In the genomic region with DNA sequence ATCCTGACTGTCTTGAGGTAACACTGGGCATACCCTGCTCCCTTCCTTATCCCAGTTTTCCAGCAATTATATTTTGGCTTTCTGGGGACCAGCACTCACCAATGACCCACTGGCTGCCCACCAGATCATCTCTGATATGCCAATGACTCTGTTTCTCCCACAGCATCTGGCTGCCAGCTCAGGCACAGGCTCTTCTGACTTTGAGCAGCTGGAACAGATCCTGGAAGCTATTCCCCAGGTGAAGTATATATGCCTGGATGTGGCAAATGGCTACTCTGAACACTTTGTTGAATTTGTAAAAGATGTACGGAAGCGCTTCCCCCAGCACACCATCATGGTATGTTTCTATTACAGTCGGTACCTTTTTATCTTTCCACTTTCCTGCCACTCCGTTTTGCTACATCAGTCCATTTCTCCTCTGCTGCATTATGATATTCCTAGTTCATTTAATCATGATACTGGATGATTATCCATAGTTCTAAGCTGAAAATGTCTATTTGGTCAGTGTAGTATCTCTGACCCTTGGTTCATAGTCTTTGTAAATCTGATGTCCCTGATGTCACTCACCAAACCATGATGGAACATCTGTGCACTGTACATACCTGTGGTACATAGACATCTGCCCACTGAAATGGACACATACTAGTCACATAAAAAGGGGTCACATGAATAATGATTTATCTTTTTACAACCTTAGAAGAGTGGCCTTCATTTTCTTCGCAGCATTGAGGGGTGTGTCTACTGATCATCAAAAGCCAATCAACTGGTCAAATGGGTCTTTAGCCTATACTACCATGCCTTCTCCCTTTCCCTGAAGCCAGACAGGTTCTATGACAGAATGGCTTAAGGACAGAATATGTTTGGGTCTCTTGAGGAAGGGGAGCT, we compare ENCODE assay signal across 16 cellular contexts. TPM values are rescaled to one million over a fixed set of nuclear protein-coding genes. Genes with fewer than 3 reads are reported as not detected.
DNase-seq lines count a peak whose midpoint lies in the region; ATAC-seq and TF ChIP-seq lines count a peak whose summit lies in the region.
"Had no signal": no experiment of that assay in that cellular context is flagged by ENCODE, and none has a peak within 500 bp of the region (broad histone marks: within the 10 kb centered on the region; RNA-seq: fewer than 3 reads in every experiment).

No MANE protein-coding gene starts in this region.

- H3K79me2 ChIP-seq in Loucy (ENCODE audit: insufficient read depth, low read length) (peaks cover 74% of the 10 kb centered on the region), neural progenitor cell (ENCODE audit: low read depth) (peaks cover 38% of the 10 kb centered on the region)

- H3K9me3 Mint-ChIP-seq in activated naive CD8-positive, alpha-beta T cell treated with anti-CD3 and anti-CD28 coated beads, Interleukin-2, amount 50 U/mL, for 24 hours, result no peaks in the 10 kb centered on the region
- H3K9me3 Mint-ChIP-seq in neural progenitor cell, result no peaks in the 10 kb centered on the region

- H3K9me3 ChIP-seq in Loucy (ENCODE audit: insufficient read depth, low read depth, low read length) (no peaks in the 10 kb centered on the region), neural progenitor cell (ENCODE audit: low read depth) (no peaks in the 10 kb centered on the region)
- H3K9me3 ChIP-seq: BE2C, mucosa of descending colon had no signal

- peaks cover 49% of the 10 kb centered on the region; the same call in 1 of the 2 replicates for H3K36me3 ChIP-seq in Loucy (ENCODE audit: insufficient read depth, low read length)
- H3K36me3 ChIP-seq in neural progenitor cell, result no peaks in the 10 kb centered on the region

- H3K27ac Mint-ChIP-seq in activated naive CD8-positive, alpha-beta T cell treated with anti-CD3 and anti-CD28 coated beads, Interleukin-2, amount 50 U/mL, for 24 hours, result peak overlapping the region; percentile 67
- no peak overlapping the region for H3K27ac Mint-ChIP-seq in neural progenitor cell

- H3K9me2 ChIP-seq in Loucy (replicated peaks; ENCODE audit: low read depth, low read length), result no peaks in the 10 kb centered on the region

- H3K4me2 ChIP-seq in Loucy (ENCODE audit: low read depth, low read length, poor library complexity, severe bottlenecking), result peak overlapping the region; percentile 98
- H3K4me2 ChIP-seq in neural progenitor cell, result no peak overlapping the region

- H3F3A ChIP-seq in Loucy (ENCODE audit: low read depth) (no peaks in the 10 kb centered on the region), neural progenitor cell (ENCODE audit: low read depth) (peaks cover 16% of the 10 kb centered on the region)

- H3K27ac ChIP-seq in neural progenitor cell, result no peak overlapping the region

- H3K4me1 ChIP-seq in Loucy (ENCODE audit: insufficient read depth, low read length, poor library complexity, severe bottlenecking) (peaks cover 56% of the 10 kb centered on the region), neural progenitor cell (peaks cover 11% of the 10 kb centered on the region)

- no peak for DNase-seq in activated naive CD8-positive, alpha-beta T cell treated with anti-CD3 and anti-CD28 coated beads, Interleukin-2, amount 50 U/mL, for 24 hours
- no peak for DNase-seq in neural progenitor cell (ENCODE audit: low spot score)
- no peak for DNase-seq in MV-4-11 (lab: John Stamatoyannopoulos, UW)
- DNase-seq: activated effector memory CD4-positive, alpha-beta T cell treated with Interleukin-2 at 50 U/mL for 16 hours; BE2C; DMS79 treated with DMSO at 0.1 percent for 48 hours; GOT3; hippocampal formation; NCI-H2029; NCI-H510A; SHP77 treated with DMSO at 0.1 percent for 48 hours; T-helper 9 cell had no signal

- H3K36me3 Mint-ChIP-seq in activated naive CD8-positive, alpha-beta T cell treated with anti-CD3 and anti-CD28 coated beads, Interleukin-2, amount 50 U/mL, for 24 hours (ENCODE audit: low read depth), result peaks cover 48% of the 10 kb centered on the region
- H3K36me3 Mint-ChIP-seq in neural progenitor cell, result peaks cover 21% of the 10 kb centered on the region

- no peak overlapping the region for H3K4me3 Mint-ChIP-seq in activated naive CD8-positive, alpha-beta T cell treated with anti-CD3 and anti-CD28 coated beads, Interleukin-2, amount 50 U/mL, for 24 hours
- peak overlapping the region; percentile 51 for H3K4me3 Mint-ChIP-seq in neural progenitor cell

- TF ChIP-seq CTCF in Loucy (conservative IDR thresholded peaks at IDR 0.05; ENCODE audit: low read length) (no peak), neural progenitor cell (IDR thresholded peaks at IDR 0.05) (no peak)

- no peak for ATAC-seq in activated naive CD8-positive, alpha-beta T cell treated with anti-CD3 and anti-CD28 coated beads, Interleukin-2, amount 50 U/mL, for 24 hours
- no peak for ATAC-seq in HG03457 (IDR thresholded peaks at IDR 0.05; ENCODE audit: unreplicated experiment)
- ATAC-seq in HG03159 (IDR thresholded peaks at IDR 0.05; ENCODE audit: unreplicated experiment), result no peak
- ATAC-seq: mucosa of descending colon had no signal

- H3K9ac ChIP-seq in Loucy (ENCODE audit: low read depth, low read length, poor library complexity, severe bottlenecking) (peak overlapping the region; percentile 89), neural progenitor cell (no peak overlapping the region)

- peaks cover 64% of the 10 kb centered on the region for H3K4me1 Mint-ChIP-seq in activated naive CD8-positive, alpha-beta T cell treated with anti-CD3 and anti-CD28 coated beads, Interleukin-2, amount 50 U/mL, for 24 hours
- peaks cover 29% of the 10 kb centered on the region for H3K4me1 Mint-ChIP-seq in neural progenitor cell

- H3K27me3 Mint-ChIP-seq in activated naive CD8-positive, alpha-beta T cell treated with anti-CD3 and anti-CD28 coated beads, Interleukin-2, amount 50 U/mL, for 24 hours, result no peaks in the 10 kb centered on the region
- H3K27me3 Mint-ChIP-seq in neural progenitor cell (ENCODE audit: insufficient read depth, low read depth), result no peaks in the 10 kb centered on the region

- H3K27me3 ChIP-seq in Loucy (ENCODE audit: insufficient read depth, low read length, poor library complexity, severe bottlenecking), result no peaks in the 10 kb centered on the region
- H3K27me3 ChIP-seq in neural progenitor cell, result no peaks in the 10 kb centered on the region
- H3K27me3 ChIP-seq: BE2C had no signal

- H3K4me3 ChIP-seq in Loucy (ENCODE audit: low read length, poor library complexity, severe bottlenecking) (no peak overlapping the region), neural progenitor cell (no peak overlapping the region)
- H3K4me3 ChIP-seq: mucosa of descending colon had no signal

- no peak overlapping the region for H2AFZ ChIP-seq in Loucy (ENCODE audit: low read length)
- H2AFZ ChIP-seq in neural progenitor cell (replicated peaks), result no peak overlapping the region

- peaks cover 10% of the 10 kb centered on the region for H4K20me1 ChIP-seq in Loucy (ENCODE audit: insufficient read depth, low read length, poor library complexity, severe bottlenecking)
- peaks cover 6% of the 10 kb centered on the region for H4K20me1 ChIP-seq in neural progenitor cell (ENCODE audit: low read depth)

RNA-seq across cellular contexts. Expression of a gene that starts 3.3 kb away (rescaled TPM):
- 98.4 and 101 TPM in 2 replicates for total RNA-seq in neural progenitor cell (ENCODE audit: low replicate concordance)

RNA-seq across cellular contexts. Expression of a gene that starts 3.9 kb away (rescaled TPM):
- 170 and 220 TPM in 2 replicates for total RNA-seq in neural progenitor cell (ENCODE audit: low replicate concordance)

RNA-seq across cellular contexts. Expression of a gene that starts 6.4 kb away (rescaled TPM):
- 32.6 and 42.5 TPM in 2 replicates for total RNA-seq in neural progenitor cell (ENCODE audit: low replicate concordance)

RNA-seq across cellular contexts. Expression of a gene that starts 20.2 kb away (rescaled TPM):
- 18.3 and 20.1 TPM in 2 replicates for total RNA-seq in neural progenitor cell (ENCODE audit: low replicate concordance)

RNA-seq across cellular contexts. Expression of a gene that starts 22.8 kb away (rescaled TPM):
- total RNA-seq in neural progenitor cell (ENCODE audit: low replicate concordance), result 35.3 and 37.1 TPM in 2 replicates
